1 cellular context compared by ENCODE assay signal in genomic region chr3:14602804-14603644, GRCh38.
A peak's percentile ranks its signal among the peaks of the same experiment; 100 is the strongest.
TF ChIP-seq lines count a peak whose summit lies in the region.

No MANE protein-coding gene starts in this region.

TF ChIP-seq in H1, 55 proteins besides CTCF, POLR2A, EP300 and RAD21:
- 0 out of 2 replicates have a peak, but pooled peaks have one; percentile 9 for TF ChIP-seq PHF8 (conservative IDR thresholded peaks at IDR 0.05; ENCODE audit: low read depth, low read length)
- no peak for TF ChIP-seq RFX5 (IDR thresholded peaks at IDR 0.05; ENCODE audit: borderline replicate concordance, low read depth, low read length)
